ENCODE assay signal across 14 cellular contexts in the genomic region with DNA sequence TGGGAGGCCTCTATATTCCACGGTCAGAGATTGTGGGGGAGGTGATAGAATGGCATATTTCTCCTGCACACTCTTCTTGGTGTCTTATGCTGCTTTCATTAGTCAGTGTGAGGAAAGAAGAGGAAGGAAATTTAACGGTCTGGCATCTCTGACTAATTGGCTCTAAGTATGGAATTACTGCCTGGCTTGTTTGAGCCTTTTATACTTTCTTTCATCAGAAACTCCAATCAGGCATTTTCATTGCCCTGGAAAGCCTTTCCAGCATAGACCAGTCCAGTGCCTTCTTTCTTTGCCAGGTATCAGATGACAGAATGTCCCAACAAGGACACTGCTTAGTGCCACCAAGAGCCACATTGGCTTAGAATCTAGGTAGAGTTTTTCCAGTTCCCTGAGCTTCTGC. TPM values are rescaled to one million over a fixed set of nuclear protein-coding genes. Genes with fewer than 3 reads are reported as not detected.
DNase-seq lines count a peak whose midpoint lies in the region; ATAC-seq, FAIRE-seq and TF ChIP-seq lines count a peak whose summit lies in the region.
"Had no signal": no experiment of that assay in that cellular context is flagged by ENCODE, and none has a peak within 500 bp of the region (broad histone marks: within the 10 kb centered on the region; RNA-seq: fewer than 3 reads in every experiment).

No MANE protein-coding gene starts in this region.

- POLR2A ChIA-PET in H1 (lab: Charles Lee; ENCODE audit: partially characterized antibody): interaction anchor here (0.6 to 1.4 kb wide), 4 partner anchors 10 to 128 kb away, joined by 3 to 5 read pairs (median 4); no protein-coding TSS in a partner anchor

- H4K8ac ChIP-seq in H1 (ENCODE audit: extremely low read depth, insufficient read depth, low read length): 0 out of 2 replicates have a peak overlapping the region, but pooled peaks have one; percentile 43

- H3K18ac ChIP-seq in H1 (ENCODE audit: extremely low read depth, low read length): no peak overlapping the region

- TF ChIP-seq POLR2A in H1 (IDR thresholded peaks at IDR 0.05; ENCODE audit: control extremely low read depth in 1 of 2, low read depth in 2 of 2, low read length in 2 of 2) (no peak), ovary (IDR thresholded peaks at IDR 0.05) (no peak)

- no peak for ATAC-seq in HG02623 (IDR thresholded peaks at IDR 0.05; ENCODE audit: unreplicated experiment)

- in situ Hi-C loops in KBM-7 (cut with MboI; ENCODE audit: low pct_unique_long_range_greater_than_20kb, low sequenced_read_pairs): no loop called here

- H3K4me3 ChIP-seq in H1 (ENCODE audit: extremely low read depth in 1 of 4, insufficient read depth in 2 of 4, low read depth in 3 of 4, low read length in 4 of 4) (no peak overlapping the region), ovary (no peak overlapping the region)
- H3K4me3 ChIP-seq: hepatocyte, lung, SJSA1 had no signal

- FAIRE-seq in H1 (lab: Jason Lieb, UNC): no peak
- FAIRE-seq: D721Med, H54 had no signal

- no peak for TF ChIP-seq RAD21 in H1 (IDR thresholded peaks at IDR 0.05 in 1 of 2, conservative IDR thresholded peaks at IDR 0.05 in 1 of 2; ENCODE audit: low read depth in 2 of 2, low read length in 2 of 2)

- H2BK120ac ChIP-seq in H1 (replicated peaks; ENCODE audit: low read depth, low read length): no peak overlapping the region

- H3K56ac ChIP-seq in H1 (replicated peaks; ENCODE audit: insufficient read length, low read depth, low read length): no peak overlapping the region

- no peak overlapping the region for H4K91ac ChIP-seq in H1 (replicated peaks; ENCODE audit: insufficient read length, low read length)

- H3K79me2 ChIP-seq in H1 (ENCODE audit: control insufficient read depth in 1 of 2, insufficient read depth in 2 of 2, low read length in 2 of 2): no peaks in the 10 kb centered on the region

- no peaks in the 10 kb centered on the region for H4K20me1 ChIP-seq in H1 (replicated peaks in 1 of 2; ENCODE audit: control insufficient read depth in 1 of 2, insufficient read depth in 2 of 2, low read length in 2 of 2)

- TF ChIP-seq CTCF in H1 (IDR thresholded peaks at IDR 0.05; ENCODE audit: control extremely low read depth in 1 of 3, insufficient read depth in 1 of 3, low read depth in 1 of 3, low read length in 3 of 3) (no peak), ovary (IDR thresholded peaks at IDR 0.05) (no peak)

- H3K27ac ChIP-seq in H1 (ENCODE audit: low read depth, low read length) (no peak overlapping the region), ovary (no peak overlapping the region)
- H3K27ac ChIP-seq: hepatocyte, SJSA1 had no signal

- no peak overlapping the region for H3K4ac ChIP-seq in H1 (replicated peaks; ENCODE audit: insufficient read length, low read depth, low read length)

- peaks cover 0 to 5% (median 4%) of the 10 kb centered on the region in 4 experiments; a peak in 5 of 7 replicates for H3K4me1 ChIP-seq in H1 (replicated peaks in 1 of 4; ENCODE audit: control insufficient read depth in 3 of 4, insufficient read depth in 4 of 4, low read length in 3 of 4)
- peaks cover 2% of the 10 kb centered on the region for H3K4me1 ChIP-seq in ovary (ENCODE audit: insufficient read depth)

- TF ChIP-seq EP300 in H1 (IDR thresholded peaks at IDR 0.05; ENCODE audit: borderline replicate concordance in 1 of 2, low read depth in 2 of 2, low read length in 2 of 2) (no peak), ovary (IDR thresholded peaks at IDR 0.05) (no peak)

- H3K79me1 ChIP-seq in H1 (ENCODE audit: low read depth, low read length): no peaks in the 10 kb centered on the region

- no peak overlapping the region for H3K14ac ChIP-seq in H1 (ENCODE audit: insufficient read length)

- peak overlapping the region in 1 of 2 experiments; percentile 6; a peak in 1 of 4 replicates for H3K4me2 ChIP-seq in H1 (ENCODE audit: insufficient read depth in 1 of 2, low read depth in 2 of 2, low read length in 2 of 2)
- H3K4me2 ChIP-seq: hepatocyte had no signal

- H2BK15ac ChIP-seq in H1 (ENCODE audit: low read length): no peak overlapping the region

- H3K23me2 ChIP-seq in H1 (ENCODE audit: low read depth, low read length): no peaks in the 10 kb centered on the region; the same call in 1 of the 2 replicates

- H3K9me3 ChIP-seq in H1 (ENCODE audit: insufficient read depth in 2 of 2, low read depth in 1 of 2, low read length in 1 of 2): no peaks in the 10 kb centered on the region
- no peaks in the 10 kb centered on the region for H3K9me3 ChIP-seq in ovary
- H3K9me3 ChIP-seq: SJSA1 had no signal

- H3K9ac ChIP-seq in H1 (replicated peaks in 1 of 4; ENCODE audit: extremely low read depth in 1 of 4, low read depth in 3 of 4, low read length in 3 of 4): no peak overlapping the region

- no peak overlapping the region for H4K5ac ChIP-seq in H1 (ENCODE audit: insufficient read length, low read depth, low read length)

- H3K23ac ChIP-seq in H1 (ENCODE audit: insufficient read length): no peak overlapping the region

- DNase-seq in AG08395 (ENCODE audit: low spot score): peak; percentile 37
- DNase-seq in KBM-7: peak; percentile 30
- DNase-seq in H1 (ENCODE audit: low read depth in 1 of 2, low spot score in 2 of 2): no peak
- DNase-seq in medulla oblongata (ENCODE audit: extremely low spot score): peak; percentile 38
- DNase-seq in ovary: no peak
- DNase-seq in HuH-7 (ENCODE audit: low spot score): no peak
- no peak for DNase-seq in NCI-H1417 (lab: John Stamatoyannopoulos, UW)
- DNase-seq: activated CD8-positive, alpha-beta memory T cell treated with anti-CD3 and anti-CD28 coated beads, Interleukin-2, amount 50 U/mL, for 4 hours had no signal

- H3K27me3 ChIP-seq in H1 (replicated peaks in 1 of 4; ENCODE audit: control insufficient read depth in 3 of 4, extremely low read depth in 1 of 4, insufficient read depth in 3 of 4, low read length in 3 of 4) (no peaks in the 10 kb centered on the region), ovary (no peaks in the 10 kb centered on the region)
- H3K27me3 ChIP-seq: hepatocyte, SJSA1 had no signal

- 92% methylated on average over 2 of the region's 2 CpGs; no CpG with 5 or more reads in 1 of the 2 experiments for WGBS in H1 (ENCODE audit: extremely low coverage in 1 of 2, insufficient coverage in 1 of 2, insufficient read length in 1 of 2, insufficient replicate concordance in 2 of 2, low coverage in 1 of 2, low lambda C conversion rate in 2 of 2, missing lambda C conversion rate in 1 of 2), 2 experiments
- WGBS in ovary, 3 donors: 31 to 52% (median 50%) methylated on average over 2 of the region's 2 CpGs

- intact Hi-C loops in ovary (cut with DNase I): no loop called here

- CTCF ChIA-PET in H1 (lab: Charles Lee; ENCODE audit: partially characterized antibody): interaction anchor here (0.8 to 2.7 kb wide), 17 partner anchors 8 to 177 kb away, joined by 3 to 55 read pairs (median 6); no protein-coding TSS in a partner anchor

- H2BK12ac ChIP-seq in H1 (ENCODE audit: low read depth, low read length): no peak overlapping the region

- H2AK5ac ChIP-seq in H1 (ENCODE audit: low read depth, low read length): no peak overlapping the region

- no peak overlapping the region for H2BK5ac ChIP-seq in H1 (ENCODE audit: low read depth, low read length)

- H2BK20ac ChIP-seq in H1 (ENCODE audit: low read length): no peak overlapping the region

- no peak overlapping the region for H2AFZ ChIP-seq in H1 (ENCODE audit: low read length)
- H2AFZ ChIP-seq: hepatocyte had no signal

- H3K36me3 ChIP-seq in H1 (ENCODE audit: control insufficient read depth in 2 of 4, insufficient read depth in 4 of 4, low read length in 3 of 4): no peaks in the 10 kb centered on the region
- H3K36me3 ChIP-seq in ovary: no peaks in the 10 kb centered on the region
- H3K36me3 ChIP-seq: SJSA1 had no signal

TF ChIP-seq in H1, 55 proteins besides CTCF, POLR2A, EP300 and RAD21 (continues in another document):
- TF ChIP-seq TBP (IDR thresholded peaks at IDR 0.05; ENCODE audit: low read depth, low read length) (no peak), RBBP5 (IDR thresholded peaks at IDR 0.05; ENCODE audit: borderline replicate concordance, low read depth, low read length) (no peak), CEBPB (IDR thresholded peaks at IDR 0.05; ENCODE audit: low read depth, low read length) (no peak), YY1 (IDR thresholded peaks at IDR 0.05; ENCODE audit: low read depth, low read length) (no peak), ZNF274 (IDR thresholded peaks at IDR 0.05; ENCODE audit: borderline replicate concordance, extremely low read depth, low read length) (no peak), KDM4A (IDR thresholded peaks at IDR 0.05; ENCODE audit: low read depth, low read length, severe bottlenecking) (no peak), SAP30 (IDR thresholded peaks at IDR 0.05; ENCODE audit: insufficient read depth, insufficient replicate concordance, low read length) (no peak), BRCA1 (IDR thresholded peaks at IDR 0.05; ENCODE audit: low read depth, low read length) (no peak)
- TF ChIP-seq, protein P1, sequence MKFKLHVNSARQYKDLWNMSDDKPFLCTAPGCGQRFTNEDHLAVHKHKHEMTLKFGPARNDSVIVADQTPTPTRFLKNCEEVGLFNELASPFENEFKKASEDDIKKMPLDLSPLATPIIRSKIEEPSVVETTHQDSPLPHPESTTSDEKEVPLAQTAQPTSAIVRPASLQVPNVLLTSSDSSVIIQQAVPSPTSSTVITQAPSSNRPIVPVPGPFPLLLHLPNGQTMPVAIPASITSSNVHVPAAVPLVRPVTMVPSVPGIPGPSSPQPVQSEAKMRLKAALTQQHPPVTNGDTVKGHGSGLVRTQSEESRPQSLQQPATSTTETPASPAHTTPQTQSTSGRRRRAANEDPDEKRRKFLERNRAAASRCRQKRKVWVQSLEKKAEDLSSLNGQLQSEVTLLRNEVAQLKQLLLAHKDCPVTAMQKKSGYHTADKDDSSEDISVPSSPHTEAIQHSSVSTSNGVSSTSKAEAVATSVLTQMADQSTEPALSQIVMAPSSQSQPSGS (IDR thresholded peaks at IDR 0.05; ENCODE audit: low read length): no peak

RNA-seq across cellular contexts. Expression of gene CYSTM1, which starts 30.2 kb away (rescaled TPM):
- total RNA-seq in H1 (2021; fragmentation: NEBNext Ultra II Directional; extraction: Animal tissue kit (Norgen Biotek cat#: 25700)): 25.0 and 28.1 TPM in 2 replicates
- polyA plus RNA-seq in H1 (2011; rRNA removed): 38.8 and 47.8 TPM in 2 replicates
- polyA plus RNA-seq in H1 (2011; cell fraction: cytosol; rRNA removed): 52.6 TPM
- polyA plus RNA-seq in H1 (2011; cell fraction: nucleus; rRNA removed): 25.3 TPM
- 17.5 to 37.1 TPM (median 30.7 TPM) in 4 replicates for polyA plus RNA-seq in H1 (2012, experiment 1 of 2)
- polyA plus RNA-seq in H1 (2012, experiment 2 of 2): 28.3 TPM
- polyA plus RNA-seq in H1 (2013, experiment 1 of 2): 15.9 TPM
- polyA plus RNA-seq in H1 (2013, experiment 2 of 2): 17.1 TPM
- polyA minus RNA-seq in H1 (2011; rRNA and poly(A)+ RNA removed): 15.7 and 23.1 TPM in 2 replicates
- polyA minus RNA-seq in H1 (2011; cell fraction: cytosol; rRNA and poly(A)+ RNA removed): 16.4 TPM
- polyA minus RNA-seq in H1 (2011; cell fraction: nucleus; rRNA and poly(A)+ RNA removed): 14.4 TPM
- 100 to 1,000 TPM in 1 of 7 donors, 10 to 100 TPM in 6; 24.6 to 143 (median 40.6) TPM for total RNA-seq in ovary
- polyA plus RNA-seq in ovary: 10 to 100 TPM; 34.1 to 35.4 TPM

Comparison
In these comparisons a context has a peak if more than half of its experiments do, and no peak if none do; other contexts are left out.
1. DNase-seq: peak in AG08395 (single experiment), KBM-7 (single experiment) and medulla oblongata (single experiment); none in H1 (0 of 2), ovary (0 of 5), HuH-7 (single experiment) and NCI-H1417 (0 of 3).